In genomic region chr6:145704153-145704781, GRCh38 we compare ENCODE assay signal across 10 cellular contexts. TPM values are rescaled to one million over a fixed set of nuclear protein-coding genes. Genes with fewer than 3 reads are reported as not detected.
A peak's percentile ranks its signal among the peaks of the same experiment; 100 is the strongest.
DNase-seq lines count a peak whose midpoint lies in the region; ATAC-seq and TF ChIP-seq lines count a peak whose summit lies in the region.
"Had no signal": no experiment of that assay in that cellular context is flagged by ENCODE, and none has a peak within 500 bp of the region (broad histone marks: within the 10 kb centered on the region; RNA-seq: fewer than 3 reads in every experiment).

No MANE protein-coding gene starts in this region.

- peaks cover 13% of the 10 kb centered on the region for H3K9me3 Mint-ChIP-seq in GM23338
- H3K9me3 Mint-ChIP-seq in activated naive CD8-positive, alpha-beta T cell treated with anti-CD3 and anti-CD28 coated beads, Interleukin-2, amount 50 U/mL, for 24 hours: peaks cover 11% of the 10 kb centered on the region

- ATAC-seq in GM23338: no peak
- ATAC-seq in activated naive CD8-positive, alpha-beta T cell treated with anti-CD3 and anti-CD28 coated beads, Interleukin-2, amount 50 U/mL, for 24 hours: no peak

- peak; percentile 37 for TF ChIP-seq CTCF in AG09319 (IDR thresholded peaks at IDR 0.05; ENCODE audit: low read depth, low read length)
- peak in 1 of 2 experiments; percentile 59; a peak in 2 of 4 replicates for TF ChIP-seq CTCF in GM23338 (conservative IDR thresholded peaks at IDR 0.05; ENCODE audit: low read depth in 2 of 2)

- H3K9ac ChIP-seq in SK-N-MC (ENCODE audit: insufficient read length): no peak overlapping the region

- H3K4me3 ChIP-seq in GM23338 (no peak overlapping the region), SK-N-MC (no peak overlapping the region)
- H3K4me3 ChIP-seq: suprapubic skin had no signal

- peaks cover 5% of the 10 kb centered on the region; the same call in 2 of the 3 replicates for H3K4me1 Mint-ChIP-seq in GM23338
- peaks cover 21% of the 10 kb centered on the region for H3K4me1 Mint-ChIP-seq in activated naive CD8-positive, alpha-beta T cell treated with anti-CD3 and anti-CD28 coated beads, Interleukin-2, amount 50 U/mL, for 24 hours

- no peak overlapping the region for H2AFZ ChIP-seq in GM23338

- H3K79me2 ChIP-seq in GM23338 (replicated peaks; ENCODE audit: insufficient read depth): no peaks in the 10 kb centered on the region; the same call in 1 of the 2 replicates

- H3K27ac ChIP-seq in GM23338 (ENCODE audit: low read depth): no peak overlapping the region
- H3K27ac ChIP-seq in SK-N-MC: no peak overlapping the region
- H3K27ac ChIP-seq: suprapubic skin had no signal

- 0 out of 2 replicates have a peak, but pooled peaks cover 4% of the 10 kb centered on the region for H3K9me2 ChIP-seq in GM23338 (ENCODE audit: insufficient read depth)

- H3K27me3 ChIP-seq in GM23338 (ENCODE audit: insufficient read depth): no peaks in the 10 kb centered on the region
- H3K27me3 ChIP-seq: suprapubic skin had no signal

- H3K36me3 ChIP-seq in GM23338 (ENCODE audit: insufficient read depth) (no peaks in the 10 kb centered on the region), SK-N-MC (ENCODE audit: insufficient read depth, low read length) (no peaks in the 10 kb centered on the region)
- H3K36me3 ChIP-seq: suprapubic skin had no signal

- no peak for DNase-seq in AG09319 (ENCODE audit: extremely low read depth, low read depth)
- DNase-seq in GM23338 (ENCODE audit: low spot score): peak; percentile 32
- DNase-seq in SK-N-MC (ENCODE audit: low read depth, low spot score): peak; percentile 5
- DNase-seq in iris pigment epithelial cell (ENCODE audit: low read depth): peak; percentile 26
- no peak for DNase-seq in retina
- no peak for DNase-seq in iPS-NIHi7 (ENCODE audit: extremely low spot score)
- DNase-seq in activated naive CD8-positive, alpha-beta T cell treated with anti-CD3 and anti-CD28 coated beads, Interleukin-2, amount 50 U/mL, for 24 hours: no peak
- no peak for DNase-seq in stimulated activated naive CD4-positive, alpha-beta T cell treated with Interleukin-2 at 50 U/mL for 16 hours (lab: John Stamatoyannopoulos, UW)
- DNase-seq: naive B cell had no signal

- no peaks in the 10 kb centered on the region for H3K4me1 ChIP-seq in GM23338 (ENCODE audit: insufficient read depth)
- H3K4me1 ChIP-seq: suprapubic skin had no signal

- no peaks in the 10 kb centered on the region for H3K27me3 Mint-ChIP-seq in GM23338 (ENCODE audit: insufficient read depth, low read depth, poor library complexity)
- H3K27me3 Mint-ChIP-seq in activated naive CD8-positive, alpha-beta T cell treated with anti-CD3 and anti-CD28 coated beads, Interleukin-2, amount 50 U/mL, for 24 hours: no peaks in the 10 kb centered on the region
- H3K27me3 Mint-ChIP-seq: naive B cell had no signal

- peaks cover 18% of the 10 kb centered on the region for H3K36me3 Mint-ChIP-seq in GM23338 (ENCODE audit: low read depth)
- H3K36me3 Mint-ChIP-seq in activated naive CD8-positive, alpha-beta T cell treated with anti-CD3 and anti-CD28 coated beads, Interleukin-2, amount 50 U/mL, for 24 hours (ENCODE audit: low read depth): peaks cover 18% of the 10 kb centered on the region

- no peak overlapping the region for H3K4me2 ChIP-seq in GM23338

- H3F3A ChIP-seq in GM23338 (replicated peaks; ENCODE audit: low read depth): no peaks in the 10 kb centered on the region

- H3K27ac Mint-ChIP-seq in GM23338: no peak overlapping the region
- no peak overlapping the region for H3K27ac Mint-ChIP-seq in activated naive CD8-positive, alpha-beta T cell treated with anti-CD3 and anti-CD28 coated beads, Interleukin-2, amount 50 U/mL, for 24 hours
- H3K27ac Mint-ChIP-seq: naive B cell had no signal

- no peak overlapping the region for H3K4me3 Mint-ChIP-seq in GM23338
- H3K4me3 Mint-ChIP-seq in activated naive CD8-positive, alpha-beta T cell treated with anti-CD3 and anti-CD28 coated beads, Interleukin-2, amount 50 U/mL, for 24 hours: no peak overlapping the region
- H3K4me3 Mint-ChIP-seq: naive B cell had no signal

- no peaks in the 10 kb centered on the region for H3K9me3 ChIP-seq in SK-N-MC (ENCODE audit: low read depth, low read length)
- H3K9me3 ChIP-seq: suprapubic skin had no signal

- no peaks in the 10 kb centered on the region for H4K20me1 ChIP-seq in GM23338 (replicated peaks; ENCODE audit: insufficient read depth)

TF ChIP-seq in GM23338, 12 proteins besides CTCF, POLR2A, EP300 and RAD21:
- no peak for TF ChIP-seq EZH2 (IDR thresholded peaks at IDR 0.05; ENCODE audit: low read depth, unreplicated experiment)
- TF ChIP-seq ZNF114 (CRISPR knock-in tag; IDR thresholded peaks at IDR 0.05): no peak
- no peak for TF ChIP-seq REST (IDR thresholded peaks at IDR 0.05; ENCODE audit: unreplicated experiment)
- TF ChIP-seq EZH2phosphoT487 (IDR thresholded peaks at IDR 0.05; ENCODE audit: unreplicated experiment): no peak
- no peak for TF ChIP-seq ZNF331 (CRISPR knock-in tag; IDR thresholded peaks at IDR 0.05; ENCODE audit: low read depth)
- no peak for TF ChIP-seq STAT1 (IDR thresholded peaks at IDR 0.05; ENCODE audit: unreplicated experiment)
- TF ChIP-seq JUNB (IDR thresholded peaks at IDR 0.05; ENCODE audit: unreplicated experiment): no peak
- TF ChIP-seq NANOG (IDR thresholded peaks at IDR 0.05; ENCODE audit: borderline replicate concordance): no peak
- no peak for TF ChIP-seq CREB1 (CRISPR knock-in tag; IDR thresholded peaks at IDR 0.05; ENCODE audit: low read depth)
- TF ChIP-seq ETS1 (IDR thresholded peaks at IDR 0.05): no peak
TF ChIP-seq in GM23338: peak in this region for 0.

RNA-seq across cellular contexts. Expression of gene EPM2A, which starts 31.1 kb away (rescaled TPM):
- total RNA-seq in GM23338 (2014; rRNA removed; shearing (Covaris generic)): 8.0 and 17.8 TPM in 2 replicates
- 3.5 and 3.7 TPM in 2 replicates for polyA plus RNA-seq in GM23338 (2016; fragmentation: Nextera tagmentation; extraction: Ambion mirVana)

Comparison
In these comparisons a context has a peak if more than half of its experiments do, and no peak if none do; other contexts are left out.
1. DNase-seq: peak in GM23338 (single experiment), SK-N-MC (single experiment) and iris pigment epithelial cell (single experiment); none in AG09319 (single experiment), retina (single experiment), iPS-NIHi7 (single experiment), activated naive CD8-positive, alpha-beta T cell treated with anti-CD3 and anti-CD28 coated beads, Interleukin-2, amount 50 U/mL, for 24 hours (single experiment) and stimulated activated naive CD4-positive, alpha-beta T cell treated with Interleukin-2 at 50 U/mL for 16 hours (single experiment).